In the genomic region with DNA sequence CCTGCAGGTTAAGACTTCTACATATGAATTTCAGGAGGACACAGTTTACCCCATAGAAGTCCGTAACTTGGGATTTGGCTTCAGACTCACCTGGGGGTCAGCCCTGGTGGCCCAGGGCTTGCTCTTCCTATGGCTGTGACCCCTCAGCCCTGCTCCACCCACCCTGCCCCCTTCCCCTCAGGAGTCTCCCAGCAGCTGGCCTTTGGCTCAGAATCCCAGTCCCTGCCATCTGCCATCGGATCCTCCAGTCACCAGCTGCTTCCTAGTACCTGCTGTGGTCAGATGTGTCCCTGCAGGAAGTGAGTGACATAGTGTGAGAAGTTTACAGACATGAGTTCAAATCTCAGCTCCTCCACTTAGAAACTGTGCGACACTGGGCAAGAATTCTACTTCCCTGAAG, we compare ENCODE assay signal across 16 cellular contexts.
A peak's percentile ranks its signal among the peaks of the same experiment; 100 is the strongest.
DNase-seq lines count a peak whose midpoint lies in the region; ATAC-seq and TF ChIP-seq lines count a peak whose summit lies in the region.
"Had no signal": no experiment of that assay in that cellular context is flagged by ENCODE, and none has a peak within 500 bp of the region (broad histone marks: within the 10 kb centered on the region; RNA-seq: fewer than 3 reads in every experiment).

No MANE protein-coding gene starts in this region.

- no peak overlapping the region for H3K9ac ChIP-seq in MM.1S (ENCODE audit: low read length)

- no peak for TF ChIP-seq EP300 in esophagus muscularis mucosa (IDR thresholded peaks at IDR 0.05)

- no peak for TF ChIP-seq CTCF in esophagus muscularis mucosa (IDR thresholded peaks at IDR 0.05)
- no peak for TF ChIP-seq CTCF in MM.1S (IDR thresholded peaks at IDR 0.05; ENCODE audit: low read length)

- intact Hi-C loops in right cardiac atrium (cut with DNase I), result no loop called here
- intact Hi-C loops in Right ventricle myocardium inferior (cut with DNase I), result no loop called here
- intact Hi-C loops in esophagus muscularis mucosa (cut with DNase I), result no loop called here

- no peaks in the 10 kb centered on the region for H3F3A ChIP-seq in MM.1S (ENCODE audit: insufficient read depth, low read length)

- no peaks in the 10 kb centered on the region for H3K79me2 ChIP-seq in MM.1S (ENCODE audit: low read length)

- H3K27me3 ChIP-seq in right cardiac atrium (ENCODE audit: control insufficient read depth, insufficient read depth) (no peaks in the 10 kb centered on the region), esophagus muscularis mucosa (peaks cover 0 to 31% (median 0%) of the 10 kb centered on the region in 4 donors), MM.1S (replicated peaks; ENCODE audit: insufficient read depth, low read length) (peaks cover 45% of the 10 kb centered on the region)

- no peak overlapping the region for H3K4me2 ChIP-seq in MM.1S (ENCODE audit: low read depth, low read length)

- ATAC-seq in right cardiac atrium, result no peak
- ATAC-seq in Right ventricle myocardium inferior, result no peak
- ATAC-seq in HG03108 (IDR thresholded peaks at IDR 0.05; ENCODE audit: unreplicated experiment), result no peak

- WGBS in right cardiac atrium, result 73% methylated on average over 3 of the region's 3 CpGs
- 71% methylated on average over 3 of the region's 3 CpGs for WGBS in esophagus muscularis mucosa

- no peak overlapping the region for H3K4me3 ChIP-seq in right cardiac atrium (ENCODE audit: low read length)
- no peak overlapping the region for H3K4me3 ChIP-seq in esophagus muscularis mucosa
- no peak overlapping the region for H3K4me3 ChIP-seq in MM.1S (ENCODE audit: low read length)

- H3K9me2 ChIP-seq in MM.1S (replicated peaks; ENCODE audit: insufficient read depth, low read length), result no peaks in the 10 kb centered on the region

- H2AFZ ChIP-seq in MM.1S (ENCODE audit: low read length), result no peak overlapping the region

- no peak for TF ChIP-seq POLR2A in esophagus muscularis mucosa (IDR thresholded peaks at IDR 0.05; ENCODE audit: low read depth)

- H3K36me3 ChIP-seq in esophagus muscularis mucosa (no peaks in the 10 kb centered on the region), MM.1S (replicated peaks; ENCODE audit: insufficient read depth, low read length) (no peaks in the 10 kb centered on the region)

- H3K9me3 ChIP-seq in right cardiac atrium (ENCODE audit: control insufficient read depth, low read length), result no peaks in the 10 kb centered on the region
- H3K9me3 ChIP-seq in esophagus muscularis mucosa, result peaks cover 0 to 8% (median 0%) of the 10 kb centered on the region in 4 donors
- no peaks in the 10 kb centered on the region for H3K9me3 ChIP-seq in MM.1S (replicated peaks; ENCODE audit: insufficient read depth, low read length)

- no peaks in the 10 kb centered on the region for H4K20me1 ChIP-seq in MM.1S (ENCODE audit: insufficient read depth, low read length)

- H3K4me1 ChIP-seq in right cardiac atrium (ENCODE audit: control insufficient read depth, insufficient read depth, low read length), result peaks cover 2% of the 10 kb centered on the region
- H3K4me1 ChIP-seq in esophagus muscularis mucosa, result peaks cover 8 to 25% (median 22%) of the 10 kb centered on the region in 4 donors
- H3K4me1 ChIP-seq in MM.1S (ENCODE audit: low read length), result no peaks in the 10 kb centered on the region

- DNase-seq in DMS153 (lab: John Stamatoyannopoulos, UW), result peak; percentile 40
- no peak for DNase-seq in DMS153 treated with DMSO at 0.1 percent for 48 hours (lab: John Stamatoyannopoulos, UW; ENCODE audit: unreplicated experiment)
- DNase-seq in right cardiac atrium, result no peak
- DNase-seq in Right ventricle myocardium inferior (ENCODE audit: missing footprints), result no peak
- DNase-seq in esophagus muscularis mucosa (ENCODE audit: extremely low spot score), result no peak
- DNase-seq in MM.1S, result no peak
- no peak for DNase-seq in hepatic stellate cell (ENCODE audit: low spot score)
- DNase-seq: 8988T, AML-193, C1 segment of cervical spinal cord, Calu3, DMS53, HCEC 1CT, HFFc6 had no signal

- H3K27ac ChIP-seq in right cardiac atrium (ENCODE audit: low read length), result peak overlapping the region; percentile 84
- peak overlapping the region in 3 of 4 donors; percentile 6 to 50 (median 13) for H3K27ac ChIP-seq in esophagus muscularis mucosa (replicated peaks in 1 of 4)
- H3K27ac ChIP-seq in MM.1S (ENCODE audit: low read length), result no peak overlapping the region
- H3K27ac ChIP-seq: HL-60 had no signal
